In the genomic region with DNA sequence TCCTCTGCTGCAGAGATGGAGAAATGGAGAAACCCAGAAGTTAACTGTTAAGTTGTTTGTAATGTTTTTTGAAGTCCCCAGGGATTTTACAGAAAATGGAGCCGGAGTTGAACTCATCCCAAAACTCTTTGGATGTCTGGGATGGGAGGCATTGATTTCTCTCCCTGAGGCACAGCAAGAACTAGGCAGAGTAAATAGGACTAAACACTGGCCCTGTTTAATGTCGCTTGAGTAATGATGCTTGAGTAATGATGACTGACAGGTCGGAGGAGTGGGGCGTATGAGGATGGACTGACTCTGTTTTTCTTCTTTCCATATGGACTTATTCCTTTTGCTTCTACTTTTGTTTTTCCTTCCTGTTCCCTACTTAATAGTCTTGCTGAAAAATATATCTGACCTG, we compare ENCODE assay signal across 22 cellular contexts.
"Had no signal": no experiment of that assay in that cellular context is flagged by ENCODE, and none has a peak within 500 bp of the region (broad histone marks: within the 10 kb centered on the region; RNA-seq: fewer than 3 reads in every experiment).

No MANE protein-coding gene starts in this region.

- H3K27ac ChIP-seq: adrenal gland, cardiac muscle cell, esophagus muscularis mucosa, stomach, upper lobe of right lung had no signal

- H3K4me3 ChIP-seq: adrenal gland, cardiac muscle cell, esophagus muscularis mucosa, stomach, testis, upper lobe of right lung had no signal

- H3K4me3 Mint-ChIP-seq: activated naive CD4-positive, alpha-beta T cell treated with anti-CD3 and anti-CD28 coated beads, Interleukin-2, amount 50 U/mL, for 24 hours; natural killer cell treated with Interleukin-12 subunit alpha and Interleukin-12 subunit beta and Interleukin-15 and Interleukin-18, amount 100 ng/mL, for 72 hours had no signal

- H3K9me3 ChIP-seq: adrenal gland, esophagus muscularis mucosa, stomach, testis, upper lobe of right lung had no signal

- H3K36me3 ChIP-seq: adrenal gland, cardiac muscle cell, esophagus muscularis mucosa, stomach, upper lobe of right lung had no signal

- ATAC-seq: natural killer cell treated with Interleukin-12 subunit alpha and Interleukin-12 subunit beta and Interleukin-15 and Interleukin-18, amount 100 ng/mL, for 72 hours; upper lobe of right lung had no signal

- H3K27ac Mint-ChIP-seq: activated naive CD4-positive, alpha-beta T cell treated with anti-CD3 and anti-CD28 coated beads, Interleukin-2, amount 50 U/mL, for 24 hours; progenitor cell of endocrine pancreas had no signal

- DNase-seq: activated CD4-positive, alpha-beta T cell treated with anti-CD3 and anti-CD28 coated beads, Interleukin-2, amount 50 U/mL, for 4 hours; activated CD4-positive, CD25-positive, alpha-beta regulatory T cell treated with anti-CD3 and anti-CD28 coated beads, Interleukin-2, amount 50 U/mL, for 72 hours; activated effector memory CD4-positive, alpha-beta T cell treated with anti-CD3 and anti-CD28 coated beads, Interleukin-2, amount 50 U/mL, for 16 hours; activated T-cell treated with anti-CD3 and anti-CD28 coated beads, Interleukin-2, amount 50 U/mL, for 1 hour; adrenal gland; glutamatergic neuron; hypothalamus; kidney; mesendoderm; occipital lobe; stimulated activated CD4-positive, alpha-beta T cell treated with anti-CD3 and anti-CD28 coated beads, Interleukin-12 subunit alpha, Interleukin-12 subunit beta, amount 100 ng/mL, for 4 hours; stimulated activated CD4-positive, alpha-beta T cell treated with anti-CD3 and anti-CD28 coated beads, Interleukin-2, amount 100 ng/mL, for 24 hours; stomach; SW 1271; T1000; testis; upper lobe of right lung had no signal

- H3K27me3 Mint-ChIP-seq: progenitor cell of endocrine pancreas had no signal

- H3K27me3 ChIP-seq: adrenal gland, cardiac muscle cell, esophagus muscularis mucosa, stomach, testis, upper lobe of right lung had no signal

- H3K9me3 Mint-ChIP-seq: activated naive CD4-positive, alpha-beta T cell treated with anti-CD3 and anti-CD28 coated beads, Interleukin-2, amount 50 U/mL, for 24 hours; natural killer cell treated with Interleukin-12 subunit alpha and Interleukin-12 subunit beta and Interleukin-15 and Interleukin-18, amount 100 ng/mL, for 72 hours had no signal
